Comparison of ENCODE assay signal across 10 cellular contexts in the genomic region with DNA sequence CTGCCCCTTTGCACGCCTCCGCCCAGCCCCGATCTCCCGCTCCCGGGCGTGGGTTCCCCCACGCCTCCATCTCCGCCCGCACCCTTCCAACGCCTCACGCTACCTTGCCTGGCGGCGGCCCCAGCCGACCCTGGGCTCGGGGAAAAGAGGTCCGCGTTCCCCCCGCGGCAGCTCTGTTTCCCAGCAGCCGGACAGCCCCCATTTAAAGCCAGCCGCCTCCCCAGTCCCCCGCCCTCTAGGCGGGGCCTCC. TPM values are rescaled to one million over a fixed set of nuclear protein-coding genes. Genes with fewer than 3 reads are reported as not detected.
DNase-seq lines count a peak whose midpoint lies in the region; ATAC-seq and TF ChIP-seq lines count a peak whose summit lies in the region.
"Had no signal": no experiment of that assay in that cellular context is flagged by ENCODE, and none has a peak within 500 bp of the region (broad histone marks: within the 10 kb centered on the region; RNA-seq: fewer than 3 reads in every experiment).

A gene with protein sequence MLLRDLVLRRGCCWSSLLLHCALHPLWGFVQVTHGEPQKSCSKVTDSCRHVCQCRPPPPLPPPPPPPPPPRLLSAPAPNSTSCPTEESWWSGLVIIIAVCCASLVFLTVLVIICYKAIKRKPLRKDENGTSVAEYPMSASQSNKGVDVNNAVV (minus strand): TSS at position 179 of the 250 bp plus-strand sequence. CDS start 767 bp downstream, outside the sequence.

- no peaks in the 10 kb centered on the region for H3K9me3 ChIP-seq in gastroesophageal sphincter
- peaks cover 5% of the 10 kb centered on the region for H3K9me3 ChIP-seq in neuron (ENCODE audit: low read length)
- no peaks in the 10 kb centered on the region for H3K9me3 ChIP-seq in uterus

- H3K36me3 ChIP-seq in gastroesophageal sphincter (no peaks in the 10 kb centered on the region), neuron (ENCODE audit: insufficient read depth, low read length) (no peaks in the 10 kb centered on the region), uterus (no peaks in the 10 kb centered on the region)

- WGBS in gastroesophageal sphincter (ENCODE audit: low coverage in 1 of 2), 2 donors = no CpG with 5 or more reads among the region's 23 CpGs

- DNase-seq in NCI-H1694 (lab: John Stamatoyannopoulos, UW) = peak; percentile 31
- DNase-seq in NCI-H1694 treated with DMSO at 0.1 percent for 48 hours (lab: John Stamatoyannopoulos, UW) = no peak
- peak in 1 of 2 donors; percentile 39 for DNase-seq in uterus
- DNase-seq in activated CD4-positive, CD25-positive, alpha-beta regulatory T cell (lab: John Stamatoyannopoulos, UW) = no peak
- no peak for DNase-seq in cerebellum (ENCODE audit: low spot score)
- DNase-seq in GM13977 (ENCODE audit: low spot score) = no peak
- DNase-seq: GOT3 had no signal

- in situ Hi-C loops in GM13977 (cut with MboI; ENCODE audit: low pct_unique_long_range_greater_than_20kb, low sequenced_read_pairs, unreplicated experiment) = no loop called here

- TF ChIP-seq EP300 in gastroesophageal sphincter (IDR thresholded peaks at IDR 0.05) = no peak

- H3K4me1 ChIP-seq in gastroesophageal sphincter (peaks cover 6 to 76% (median 27%) of the 10 kb centered on the region in 3 donors), neuron (ENCODE audit: insufficient read depth, low read length) (peaks cover 9% of the 10 kb centered on the region), uterus (peaks cover 14 to 15% of the 10 kb centered on the region in 2 donors)

- H3K4me3 ChIP-seq in gastroesophageal sphincter (peak within 1 kb of the TSS; percentile 50 to 79), neuron (ENCODE audit: low read length) (peak within 1 kb of the TSS; percentile 24), uterus (peak within 1 kb of the TSS; percentile 57 to 61)

- peak; percentile 14 for ATAC-seq in gastroesophageal sphincter

- H3K27ac ChIP-seq in gastroesophageal sphincter = peak within 1 kb of the TSS; percentile 64 to 94 (median 92)
- H3K27ac ChIP-seq in uterus = peak within 1 kb of the TSS; percentile 87 to 97

- TF ChIP-seq CTCF in gastroesophageal sphincter (IDR thresholded peaks at IDR 0.05) (no peak), uterus (IDR thresholded peaks at IDR 0.05) (no peak), GM13977 (IDR thresholded peaks at IDR 0.05; ENCODE audit: extremely low read depth, insufficient read depth, missing control alignments) (no peak)

- intact Hi-C loops in uterus (cut with DNase I; ENCODE audit: low total_unique reads) = loop anchor here (10.0 kb wide), 1 partner anchor 133 kb away; no protein-coding TSS in a partner anchor

- no peak for TF ChIP-seq POLR2A in gastroesophageal sphincter (IDR thresholded peaks at IDR 0.05)
- TF ChIP-seq POLR2A in uterus (IDR thresholded peaks at IDR 0.05) = no peak

- H3K27me3 ChIP-seq in gastroesophageal sphincter (no peaks in the 10 kb centered on the region), neuron (ENCODE audit: insufficient read depth, low read length) (peaks cover 65% of the 10 kb centered on the region), uterus (no peaks in the 10 kb centered on the region)

- H2AFZ ChIP-seq in neuron (ENCODE audit: low read depth, low read length) = peak within 1 kb of the TSS; percentile 86

RNA-seq across cellular contexts. Expression of the gene that starts here (rescaled TPM):
- total RNA-seq in gastroesophageal sphincter (10 to 100 TPM; 14.0 to 28.8 (median 16.4) TPM), uterus (10 to 100 TPM in 1 of 4 donors, 1 to 10 TPM in 2, under 1 TPM in 1; 0.48 to 24.5 (median 3.8) TPM), cerebellum (0.73 TPM)
- total RNA-seq: A172 had no signal
